11 cellular contexts compared by ENCODE assay signal in the genomic region with DNA sequence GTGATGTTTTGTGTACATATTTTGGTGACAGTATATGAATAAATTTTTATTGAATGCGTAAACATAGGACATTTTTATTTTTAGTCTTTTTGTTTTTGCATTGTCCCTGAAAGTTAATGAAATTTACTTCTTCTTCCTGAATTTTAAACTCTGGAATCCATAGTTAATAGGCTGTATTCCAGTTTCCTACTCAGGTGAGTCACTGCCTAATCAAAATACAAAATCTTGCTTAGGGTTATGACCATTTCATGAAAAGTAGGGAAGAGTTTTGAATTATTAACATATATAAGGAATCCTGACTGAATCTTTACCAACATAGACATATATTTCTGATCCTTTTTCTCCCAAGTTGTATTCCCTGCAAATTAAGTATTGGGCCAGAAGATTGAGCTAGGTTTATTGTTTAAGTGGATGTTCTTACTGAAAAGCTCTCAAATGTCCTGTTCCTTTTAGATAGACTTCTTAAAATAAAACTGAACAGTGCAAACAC. TPM values are rescaled to one million over a fixed set of nuclear protein-coding genes. Genes with fewer than 3 reads are reported as not detected.
A peak's percentile ranks its signal among the peaks of the same experiment; 100 is the strongest.
DNase-seq lines count a peak whose midpoint lies in the region; ATAC-seq and TF ChIP-seq lines count a peak whose summit lies in the region.
"Had no signal": no experiment of that assay in that cellular context is flagged by ENCODE, and none has a peak within 500 bp of the region (broad histone marks: within the 10 kb centered on the region; RNA-seq: fewer than 3 reads in every experiment).

No MANE protein-coding gene starts in this region.

- no peaks in the 10 kb centered on the region for H3K9me3 Mint-ChIP-seq in stimulated activated naive CD8-positive, alpha-beta T cell treated with anti-CD3 and anti-CD28 coated beads, Interleukin-15, amount 100 ng/mL, for 72 hours

- H3K4me2 ChIP-seq in PC-3 (ENCODE audit: low read length) (peak overlapping the region; percentile 82), mammary epithelial cell (ENCODE audit: insufficient read depth, low read depth, low read length) (peak overlapping the region; percentile 26)

- peaks cover 10% of the 10 kb centered on the region for H3F3A ChIP-seq in PC-3 (ENCODE audit: low read length, unreplicated experiment)

- no peak for TF ChIP-seq CTCF in left ventricle myocardium inferior (IDR thresholded peaks at IDR 0.05; ENCODE audit: borderline replicate concordance)
- TF ChIP-seq CTCF in PC-3 (conservative IDR thresholded peaks at IDR 0.05; ENCODE audit: low read depth, low read length): no peak
- TF ChIP-seq CTCF in mammary epithelial cell (conservative IDR thresholded peaks at IDR 0.05 in 1 of 2, IDR thresholded peaks at IDR 0.05 in 1 of 2; ENCODE audit: extremely low read depth in 1 of 2, insufficient read depth in 1 of 2, low read depth in 1 of 2, low read length in 2 of 2): no peak

- H3K4me1 ChIP-seq in left ventricle myocardium inferior (peaks cover 57% of the 10 kb centered on the region), PC-3 (ENCODE audit: insufficient read depth, low read length) (peaks cover 41% of the 10 kb centered on the region), mammary epithelial cell (ENCODE audit: insufficient read depth, low read length) (peaks cover 13% of the 10 kb centered on the region)

- peak overlapping the region; percentile 96 to 99 for H3K27ac Mint-ChIP-seq in stimulated activated naive CD8-positive, alpha-beta T cell treated with anti-CD3 and anti-CD28 coated beads, Interleukin-15, amount 100 ng/mL, for 72 hours

- no peaks in the 10 kb centered on the region for H3K36me3 ChIP-seq in left ventricle myocardium inferior
- H3K36me3 ChIP-seq in PC-3 (ENCODE audit: low read depth, low read length): no peaks in the 10 kb centered on the region
- no peaks in the 10 kb centered on the region for H3K36me3 ChIP-seq in mammary epithelial cell (ENCODE audit: insufficient read depth, low read length)

- H3K79me2 ChIP-seq in PC-3 (ENCODE audit: low read length) (peaks cover 72% of the 10 kb centered on the region), mammary epithelial cell (ENCODE audit: insufficient read depth, low read length) (peaks cover 28% of the 10 kb centered on the region)

- H3K9me3 ChIP-seq in left ventricle myocardium inferior (replicated peaks): no peaks in the 10 kb centered on the region
- no peaks in the 10 kb centered on the region for H3K9me3 ChIP-seq in PC-3 (ENCODE audit: low read length)
- no peaks in the 10 kb centered on the region for H3K9me3 ChIP-seq in mammary epithelial cell (replicated peaks; ENCODE audit: insufficient read depth, low read length)

- peak overlapping the region; percentile 91 to 93 for H3K4me3 Mint-ChIP-seq in stimulated activated naive CD8-positive, alpha-beta T cell treated with anti-CD3 and anti-CD28 coated beads, Interleukin-15, amount 100 ng/mL, for 72 hours

- BruUV-seq in PC-3 (replicated peaks; lab: Mats Ljungman, UMichigan) (no TSS peak), mammary epithelial cell (replicated peaks; lab: Mats Ljungman, UMichigan) (no TSS peak)

- H3K9ac ChIP-seq in PC-3 (ENCODE audit: low read length) (peak overlapping the region; percentile 93; the same call in 1 of the 2 replicates), mammary epithelial cell (ENCODE audit: insufficient read depth, low read length) (no peak overlapping the region)

- H4K20me1 ChIP-seq in PC-3 (ENCODE audit: low read length) (peaks cover 22% of the 10 kb centered on the region; the same call in 1 of the 2 replicates), mammary epithelial cell (ENCODE audit: insufficient read depth, low read length) (no peaks in the 10 kb centered on the region)

- no peaks in the 10 kb centered on the region for H3K27me3 Mint-ChIP-seq in stimulated activated naive CD8-positive, alpha-beta T cell treated with anti-CD3 and anti-CD28 coated beads, Interleukin-15, amount 100 ng/mL, for 72 hours

- H3K4me1 Mint-ChIP-seq in stimulated activated naive CD8-positive, alpha-beta T cell treated with anti-CD3 and anti-CD28 coated beads, Interleukin-15, amount 100 ng/mL, for 72 hours: peaks cover 75% of the 10 kb centered on the region

- dilution Hi-C loops in mammary epithelial cell (cut with HindIII; ENCODE audit: low sequenced_read_pairs): loop anchor here (5.0 kb wide), 2 partner anchors 57 to 83 kb away; no protein-coding TSS in a partner anchor

- intact Hi-C loops in left ventricle myocardium inferior (cut with micrococcal nuclease): no loop called here
- intact Hi-C loops in cardiac septum (cut with DNase I): loop anchor here (5.0 to 10.0 kb wide), 3 partner anchors 208 to 436 kb away; a partner anchor contains a TSS
- intact Hi-C loops in PC-3 (cut with micrococcal nuclease): loop anchor here (5.0 kb wide), 3 partner anchors 203 to 1748 kb away; no protein-coding TSS in a partner anchor
- intact Hi-C loops in mammary epithelial cell (cut with micrococcal nuclease): loop anchor here (5.0 to 10.0 kb wide), 3 partner anchors 206 to 1648 kb away; a partner anchor contains a TSS

- H2AFZ ChIP-seq in PC-3 (ENCODE audit: low read length) (no peak overlapping the region), mammary epithelial cell (ENCODE audit: low read depth, low read length) (no peak overlapping the region)

- WGBS in mammary epithelial cell (ENCODE audit: low coverage, missing lambda C conversion rate): 100% methylated on average over 1 of the region's 1 CpG

- H3K27ac ChIP-seq in left ventricle myocardium inferior (replicated peaks): peak overlapping the region; percentile 44
- peak overlapping the region; percentile 11 for H3K27ac ChIP-seq in PC-3 (ENCODE audit: low read length)
- H3K27ac ChIP-seq in mammary epithelial cell (ENCODE audit: insufficient read depth, low read depth, low read length): no peak overlapping the region

- no peak for DNase-seq in left ventricle myocardium inferior
- DNase-seq in cardiac septum (ENCODE audit: low spot score): no peak
- DNase-seq in PC-3: peak; percentile 74
- DNase-seq in mammary epithelial cell: no peak
- no peak for DNase-seq in stimulated activated naive CD8-positive, alpha-beta T cell treated with anti-CD3 and anti-CD28 coated beads, Interleukin-15, amount 100 ng/mL, for 72 hours
- no peak for DNase-seq in effector CD8-positive, alpha-beta T cell (lab: John Stamatoyannopoulos, UW)
- no peak for DNase-seq in HK-2 (ENCODE audit: unreplicated experiment)
- DNase-seq in left lobe of liver (ENCODE audit: low spot score): no peak
- DNase-seq: GDM1, midbrain, RPMI8226 had no signal

- CTCF ChIA-PET in PC-3 (lab: Charles Lee) (interaction anchor here (0.8 kb wide), 1 partner anchor 67 kb away, joined by 3 read pairs; no protein-coding TSS in a partner anchor), mammary epithelial cell (lab: Charles Lee; ENCODE audit: low non-redundant PET) (no interaction called here)

- H3K9me2 ChIP-seq in PC-3 (replicated peaks; ENCODE audit: low read length): no peaks in the 10 kb centered on the region

- in situ Hi-C loops in mammary epithelial cell (cut with MboI; ENCODE audit: low sequenced_read_pairs in 2 of 2): no loop called here

- no peak for ATAC-seq in PC-3
- no peak for ATAC-seq in stimulated activated naive CD8-positive, alpha-beta T cell treated with anti-CD3 and anti-CD28 coated beads, Interleukin-15, amount 100 ng/mL, for 72 hours
- ATAC-seq in left lobe of liver: no peak

- POLR2A ChIA-PET in PC-3 (lab: Charles Lee; ENCODE audit: unreplicated experiment): interaction anchor here (0.5 to 0.6 kb wide), 2 partner anchors 66 to 371 kb away, joined by 3 to 4 read pairs; no protein-coding TSS in a partner anchor

- H3K27me3 ChIP-seq in left ventricle myocardium inferior (ENCODE audit: low read depth) (no peaks in the 10 kb centered on the region), PC-3 (ENCODE audit: low read length) (no peaks in the 10 kb centered on the region), mammary epithelial cell (ENCODE audit: insufficient read depth, low read length) (no peaks in the 10 kb centered on the region)

- peak overlapping the region; percentile 2 for H3K4me3 ChIP-seq in left ventricle myocardium inferior
- peak overlapping the region; percentile 74 for H3K4me3 ChIP-seq in PC-3 (ENCODE audit: low read length)
- no peak overlapping the region for H3K4me3 ChIP-seq in mammary epithelial cell (replicated peaks in 1 of 3; ENCODE audit: insufficient read depth in 1 of 3, low read depth in 2 of 3, low read length in 3 of 3)

RNA-seq across cellular contexts. Expression of a gene that starts 2.6 kb away (rescaled TPM):
- total RNA-seq in left ventricle myocardium inferior: 58.5 TPM
- 46.0 TPM for total RNA-seq in cardiac septum
- total RNA-seq in PC-3 (2014; rRNA removed): 150 and 195 TPM in 2 replicates
- 10 to 100 TPM; 15.2 to 17.3 TPM for total RNA-seq in mammary epithelial cell
- polyA plus RNA-seq in mammary epithelial cell: 15.0 TPM
- polyA minus RNA-seq in mammary epithelial cell: not detected
- total RNA-seq in left lobe of liver: 18.9 TPM

RNA-seq across cellular contexts. Expression of a gene that starts 39.1 kb away (rescaled TPM):
- 35.9 TPM for total RNA-seq in left ventricle myocardium inferior
- 30.0 TPM for total RNA-seq in cardiac septum
- 119 and 129 TPM in 2 replicates for total RNA-seq in PC-3 (2014; rRNA removed)
- total RNA-seq in mammary epithelial cell: 10 to 100 TPM; 29.7 to 42.9 TPM
- 18.7 TPM for polyA plus RNA-seq in mammary epithelial cell
- polyA minus RNA-seq in mammary epithelial cell: 14.0 TPM
- total RNA-seq in left lobe of liver: 12.3 TPM

Comparison
In these comparisons a context has a peak if more than half of its experiments do, and no peak if none do; other contexts are left out.
1. H3K4me3 ChIP-seq: peak in left ventricle myocardium inferior (single experiment) and PC-3 (single experiment); none in mammary epithelial cell (0 of 3).